Comparison of ENCODE assay signal across 24 cellular contexts in the genomic region with DNA sequence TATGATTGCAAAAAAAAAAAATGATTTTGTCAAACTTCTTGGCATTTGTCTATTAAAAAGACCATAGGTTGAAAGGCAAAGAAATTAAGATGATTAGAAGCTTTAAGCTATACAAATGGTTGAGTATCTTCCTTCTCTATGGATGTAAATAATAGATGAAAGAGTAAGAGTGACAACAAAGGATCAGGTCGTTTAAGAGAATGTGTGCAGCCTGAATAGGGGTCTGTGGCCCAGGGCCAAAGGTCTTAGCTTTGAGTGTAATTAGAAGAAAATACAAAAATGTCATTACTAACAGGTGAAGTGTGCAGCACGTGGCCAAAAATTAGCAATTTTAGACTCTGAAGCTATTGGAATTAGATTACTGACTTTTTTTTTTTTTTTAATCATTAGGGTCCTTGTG.
"Had no signal": no experiment of that assay in that cellular context is flagged by ENCODE, and none has a peak within 500 bp of the region (broad histone marks: within the 10 kb centered on the region; RNA-seq: fewer than 3 reads in every experiment).

No MANE protein-coding gene starts in this region.

- DNase-seq: activated CD4-positive, alpha-beta T cell treated with anti-CD3 and anti-CD28 coated beads, Interleukin-2, amount 10 ng/mL, durations not matched to agents 7 days and 5 days; activated CD4-positive, CD25-positive, alpha-beta regulatory T cell treated with anti-CD3 and anti-CD28 coated beads, Interleukin-2, amount 50 U/mL, for 72 hours; activated CD8-positive, alpha-beta T cell treated with anti-CD3 and anti-CD28 coated beads, Interleukin-2, amount 10 ng/mL, durations not matched to agents 7 days and 5 days; activated naive CD8-positive, alpha-beta T cell treated with anti-CD3 and anti-CD28 coated beads, Interleukin-2, amount 10 ng/mL, durations not matched to agents 7 days and 5 days; activated T-cell treated with anti-CD3 and anti-CD28 coated beads, Interleukin-2, amount 50 U/mL, for 1 hour; amygdala; cerebellar nuclear complex; foreskin fibroblast; heart right ventricle; kidney; lower lobe of right lung; mesendoderm; naive B cell; pancreas; psoas muscle; right cardiac atrium; stimulated activated CD4-positive, alpha-beta T cell treated with anti-CD3 and anti-CD28 coated beads, Interleukin-4, amount 100 ng/mL, for 24 hours; stimulated activated naive CD4-positive, alpha-beta T cell treated with Interleukin-2 at 50 U/mL for 16 hours; T-cell; upper lobe of left lung; WERI-Rb-1 had no signal

- H3K36me3 ChIP-seq: heart right ventricle, lower lobe of right lung, neutrophil, pancreas, thoracic aorta, upper lobe of left lung, WERI-Rb-1 had no signal

- H3K4me1 ChIP-seq: lower lobe of right lung, pancreas, psoas muscle, upper lobe of left lung had no signal

- H3K27ac ChIP-seq: coronary artery, heart right ventricle, lower lobe of right lung, neutrophil, pancreas, psoas muscle, thoracic aorta, upper lobe of left lung, WERI-Rb-1 had no signal

- H3K9me3 ChIP-seq: heart right ventricle, lower lobe of right lung, neutrophil, pancreas, psoas muscle, thoracic aorta, upper lobe of left lung had no signal

- H3K4me3 ChIP-seq: coronary artery, heart right ventricle, lower lobe of right lung, pancreas, psoas muscle, thoracic aorta, upper lobe of left lung had no signal

- H3K27me3 ChIP-seq: upper lobe of left lung had no signal
